9 cellular contexts compared by ENCODE assay signal in the genomic region with DNA sequence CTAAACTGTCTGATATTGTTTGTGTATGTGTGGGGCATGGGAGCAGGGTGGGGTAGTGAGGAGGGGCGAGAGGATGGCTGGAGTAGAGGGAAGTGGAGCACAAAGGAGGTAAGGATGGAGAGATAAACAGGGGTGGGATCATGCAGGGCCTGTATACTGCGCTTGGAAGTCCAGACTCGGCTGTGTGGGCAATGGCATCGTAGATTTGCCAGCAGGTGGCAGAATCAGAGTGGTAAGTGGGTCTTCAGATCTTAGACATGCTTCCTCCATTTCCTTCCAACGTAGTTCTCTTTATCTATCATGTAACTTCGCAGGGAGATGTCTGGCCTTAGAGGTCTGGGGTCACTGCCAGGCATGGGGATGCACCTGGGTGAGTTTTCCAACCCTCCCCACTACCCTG.
DNase-seq lines count a peak whose midpoint lies in the region; ATAC-seq and TF ChIP-seq lines count a peak whose summit lies in the region.
"Had no signal": no experiment of that assay in that cellular context is flagged by ENCODE, and none has a peak within 500 bp of the region (broad histone marks: within the 10 kb centered on the region; RNA-seq: fewer than 3 reads in every experiment).

No MANE protein-coding gene starts in this region.

- H3K27me3 Mint-ChIP-seq in Caco-2 (ENCODE audit: insufficient read depth, unreplicated experiment) = peaks cover 4% of the 10 kb centered on the region
- peaks cover 0 to 4% of the 10 kb centered on the region in 2 donors for H3K27me3 Mint-ChIP-seq in stimulated activated naive B cell treated with anti-CD40 and anti-IgM and Interleukin-4, amounts not matched to agents 10 μg/mL and 1 μg/mL and 100 μg/mL, for 72 hours
- H3K27me3 Mint-ChIP-seq: stimulated activated naive CD8-positive, alpha-beta T cell treated with anti-CD3 and anti-CD28 coated beads, Interleukin-15, Interleukin-2, amounts not matched to agents 100 ng/mL and 50 ng/mL, for 24 hours had no signal

- no peak overlapping the region for H3K27ac Mint-ChIP-seq in Caco-2 (ENCODE audit: unreplicated experiment)
- no peak overlapping the region for H3K27ac Mint-ChIP-seq in stimulated activated naive B cell treated with anti-CD40 and anti-IgM and Interleukin-4, amounts not matched to agents 10 μg/mL and 1 μg/mL and 100 μg/mL, for 72 hours
- H3K27ac Mint-ChIP-seq: stimulated activated naive CD8-positive, alpha-beta T cell treated with anti-CD3 and anti-CD28 coated beads, Interleukin-15, Interleukin-2, amounts not matched to agents 100 ng/mL and 50 ng/mL, for 24 hours had no signal

- peak; percentile 26 to 34 for TF ChIP-seq CTCF in Caco-2 (IDR thresholded peaks at IDR 0.05; ENCODE audit: insufficient read depth in 1 of 2, low read depth in 1 of 2, low read length in 1 of 2, severe bottlenecking in 1 of 2, unreplicated experiment in 1 of 2)
- peak; percentile 68 for TF ChIP-seq CTCF in foreskin fibroblast (IDR thresholded peaks at IDR 0.05; ENCODE audit: low read depth, low read length)
- peak in 1 of 2 donors; percentile 14 for TF ChIP-seq CTCF in suprapubic skin (IDR thresholded peaks at IDR 0.05)

- intact Hi-C loops in Caco-2 (cut with micrococcal nuclease; ENCODE audit: unreplicated experiment) = loop anchor here (1.0 to 10.0 kb wide), 2 partner anchors 56 to 300 kb away; no protein-coding TSS in a partner anchor

- H3K36me3 ChIP-seq in Caco-2 (ENCODE audit: control insufficient read depth, insufficient read depth, low read length) = no peaks in the 10 kb centered on the region
- H3K36me3 ChIP-seq in suprapubic skin = no peaks in the 10 kb centered on the region

- CTCF ChIA-PET in Caco-2 (lab: Charles Lee) = interaction anchor here (0.6 to 0.9 kb wide), 2 partner anchors 49 to 1281 kb away, joined by 3 read pairs; no protein-coding TSS in a partner anchor

- POLR2A ChIA-PET in Caco-2 (lab: Charles Lee) = no interaction called here

- no peak overlapping the region for H3K4me3 Mint-ChIP-seq in Caco-2 (ENCODE audit: unreplicated experiment)
- no peak overlapping the region for H3K4me3 Mint-ChIP-seq in stimulated activated naive B cell treated with anti-CD40 and anti-IgM and Interleukin-4, amounts not matched to agents 10 μg/mL and 1 μg/mL and 100 μg/mL, for 72 hours
- H3K4me3 Mint-ChIP-seq: stimulated activated naive CD8-positive, alpha-beta T cell treated with anti-CD3 and anti-CD28 coated beads, Interleukin-15, Interleukin-2, amounts not matched to agents 100 ng/mL and 50 ng/mL, for 24 hours had no signal

- H3K4me1 ChIP-seq in Caco-2 (no peaks in the 10 kb centered on the region), suprapubic skin (no peaks in the 10 kb centered on the region)

- H3K27ac ChIP-seq in suprapubic skin = no peak overlapping the region

- no peak for TF ChIP-seq POLR2A in suprapubic skin (IDR thresholded peaks at IDR 0.05)

- in situ Hi-C loops in SK-MEL-5 (cut with HindIII; ENCODE audit: low pct_unique_long_range_greater_than_20kb, low sequenced_read_pairs) = no loop called here

- 45% methylated on average over 6 of the region's 6 CpGs for WGBS in suprapubic skin

- DNase-seq in Caco-2 (peak in 1 of 2 experiments; percentile 13), HPDE6-E6E7 (ENCODE audit: extremely low spot score) (peak; percentile 25), SK-MEL-5 (ENCODE audit: low read depth, low spot score) (peak; percentile 63), foreskin fibroblast (peak; percentile 18 to 77), glomerular visceral epithelial cell (ENCODE audit: extremely low spot score) (no peak), suprapubic skin (ENCODE audit: low spot score in 2 of 2) (no peak)
- DNase-seq in stimulated activated naive B cell treated with anti-CD40 and anti-IgM and Interleukin-4, amounts not matched to agents 10 μg/mL and 1 μg/mL and 100 μg/mL, for 72 hours = peak; percentile 1

- BruUV-seq in Caco-2 (replicated peaks; lab: Mats Ljungman, UMichigan) = no TSS peak

- H3K4me1 Mint-ChIP-seq in Caco-2 (ENCODE audit: low read depth, unreplicated experiment) = no peaks in the 10 kb centered on the region
- no peaks in the 10 kb centered on the region for H3K4me1 Mint-ChIP-seq in stimulated activated naive B cell treated with anti-CD40 and anti-IgM and Interleukin-4, amounts not matched to agents 10 μg/mL and 1 μg/mL and 100 μg/mL, for 72 hours

- H3K4me3 ChIP-seq in Caco-2 (ENCODE audit: low read depth, low read length) (no peak overlapping the region), foreskin fibroblast (ENCODE audit: low read depth in 1 of 2, low read length in 2 of 2) (no peak overlapping the region), suprapubic skin (no peak overlapping the region)

- H3K36me3 Mint-ChIP-seq in Caco-2 (ENCODE audit: insufficient read depth, unreplicated experiment) = no peaks in the 10 kb centered on the region
- no peaks in the 10 kb centered on the region for H3K36me3 Mint-ChIP-seq in stimulated activated naive B cell treated with anti-CD40 and anti-IgM and Interleukin-4, amounts not matched to agents 10 μg/mL and 1 μg/mL and 100 μg/mL, for 72 hours

- H3K27me3 ChIP-seq in Caco-2 (replicated peaks; ENCODE audit: control insufficient read depth, insufficient read depth, low read length) (no peaks in the 10 kb centered on the region), suprapubic skin (no peaks in the 10 kb centered on the region)

- no peak for TF ChIP-seq EP300 in suprapubic skin (IDR thresholded peaks at IDR 0.05)

- H3K9me3 ChIP-seq in Caco-2 = no peaks in the 10 kb centered on the region
- H3K9me3 ChIP-seq in suprapubic skin = no peaks in the 10 kb centered on the region

- no peaks in the 10 kb centered on the region for H3K9me3 Mint-ChIP-seq in Caco-2 (ENCODE audit: unreplicated experiment)
- peaks cover 4% of the 10 kb centered on the region in 2 donors for H3K9me3 Mint-ChIP-seq in stimulated activated naive B cell treated with anti-CD40 and anti-IgM and Interleukin-4, amounts not matched to agents 10 μg/mL and 1 μg/mL and 100 μg/mL, for 72 hours

- ATAC-seq in stimulated activated naive B cell treated with anti-CD40 and anti-IgM and Interleukin-4, amounts not matched to agents 10 μg/mL and 1 μg/mL and 100 μg/mL, for 72 hours (replicated peaks) = peak; percentile 57 to 71
- ATAC-seq in HG03039 (IDR thresholded peaks at IDR 0.05; ENCODE audit: unreplicated experiment) = no peak

Comparison
In these comparisons a context has a peak if more than half of its experiments do, and no peak if none do; other contexts are left out.
1. DNase-seq: peak in HPDE6-E6E7 (single experiment), SK-MEL-5 (single experiment), foreskin fibroblast (2 of 2) and stimulated activated naive B cell treated with anti-CD40 and anti-IgM and Interleukin-4, amounts not matched to agents 10 μg/mL and 1 μg/mL and 100 μg/mL, for 72 hours (single experiment); none in glomerular visceral epithelial cell (single experiment) and suprapubic skin (0 of 2).